ENCODE assay signal across 33 cellular contexts in genomic region chr11:6850526-6850925, GRCh38. TPM values are rescaled to one million over a fixed set of nuclear protein-coding genes. Genes with fewer than 3 reads are reported as not detected.
"Had no signal": no experiment of that assay in that cellular context is flagged by ENCODE, and none has a peak within 500 bp of the region (broad histone marks: within the 10 kb centered on the region; RNA-seq: fewer than 3 reads in every experiment).

No MANE protein-coding gene starts in this region.

- FAIRE-seq: K562 had no signal

- ATAC-seq: activated T-cell treated with anti-CD3 and anti-CD28 coated beads, Interleukin-2, amount 50 U/mL, for 72 hours; K562; Panc1; T-cell had no signal

- DNase-seq: activated CD4-positive, alpha-beta memory T cell treated with anti-CD3 and anti-CD28 coated beads, Interleukin-2, amount 10 ng/mL, durations not matched to agents 7 days and 5 days; activated CD4-positive, alpha-beta T cell treated with anti-CD3 and anti-CD28 coated beads, Interleukin-2, amount 10 ng/mL, durations not matched to agents 7 days and 5 days; activated CD4-positive, CD25-positive, alpha-beta regulatory T cell; activated gamma-delta T cell treated with Interleukin-2 at 50 U/mL for 16 hours; activated naive CD4-positive, alpha-beta T cell treated with anti-CD3 and anti-CD28 coated beads, Interleukin-2, amount 10 ng/mL, durations not matched to agents 7 days and 5 days; activated naive CD8-positive, alpha-beta T cell treated with anti-CD3 and anti-CD28 coated beads for 36 hours; activated T-cell treated with anti-CD3 and anti-CD28 coated beads, Interleukin-2, amount 50 U/mL, for 72 hours; brain microvascular endothelial cell; cerebellar nuclear complex; Karpas-422; MM.1S; NCI-H1092 treated with DMSO at 0.1 percent for 48 hours; NCI-H1417 treated with DMSO at 0.1 percent for 48 hours; NCI-H1694; NCI-H2029; NCI-H2107; NCI-H2171 treated with DMSO at 0.1 percent for 48 hours; NCI-H345; NCI-H510A; NCI-H526 treated with DMSO at 0.1 percent for 48 hours; NCI-H82; NK-92 treated with Interleukin-12 subunit alpha and Interleukin-12 subunit beta, amount 100 ng/mL, for 24 hours; OCI-M1; Right ventricle myocardium superior; T-cell; T-helper 2 cell; T1000 had no signal

RNA-seq across cellular contexts. Expression of gene OR10A5, which starts 5.0 kb away (rescaled TPM):
- total RNA-seq: activated CD4-positive, alpha-beta memory T cell treated with anti-CD3 and anti-CD28 coated beads, Interleukin-2, amount 10 ng/mL, durations not matched to agents 7 days and 5 days; activated CD4-positive, alpha-beta T cell treated with anti-CD3 and anti-CD28 coated beads, Interleukin-2, amount 10 ng/mL, durations not matched to agents 7 days and 5 days; activated CD8-positive, alpha-beta memory T cell treated with anti-CD3 and anti-CD28 coated beads for 36 hours; activated naive CD8-positive, alpha-beta T cell treated with anti-CD3 and anti-CD28 coated beads for 36 hours; activated T-cell treated with anti-CD3 and anti-CD28 coated beads, Interleukin-2, amount 50 U/mL, for 72 hours; activated T-helper 2 cell treated with anti-CD3 and anti-CD28 coated beads, Interferon-gamma antibody, Interleukin-2, Interleukin-4, amounts not matched to agents 10 μg/mL and 5 μg/mL and 100 μg/mL, durations not matched to agents 14 hours and 24 hours and 36 hours; cardiac septum; K562; Right ventricle myocardium superior; SK-MEL-5; T-cell had no signal

RNA-seq across cellular contexts. Expression of gene OR10A2, which starts 12.3 kb away (rescaled TPM):
- total RNA-seq: activated CD4-positive, alpha-beta memory T cell treated with anti-CD3 and anti-CD28 coated beads, Interleukin-2, amount 10 ng/mL, durations not matched to agents 7 days and 5 days; activated CD4-positive, alpha-beta T cell treated with anti-CD3 and anti-CD28 coated beads, Interleukin-2, amount 10 ng/mL, durations not matched to agents 7 days and 5 days; activated CD8-positive, alpha-beta memory T cell treated with anti-CD3 and anti-CD28 coated beads for 36 hours; activated naive CD8-positive, alpha-beta T cell treated with anti-CD3 and anti-CD28 coated beads for 36 hours; activated T-cell treated with anti-CD3 and anti-CD28 coated beads, Interleukin-2, amount 50 U/mL, for 72 hours; cardiac septum; K562; Right ventricle myocardium superior; SK-MEL-5; T-cell had no signal

RNA-seq across cellular contexts. Expression of gene OR10A4, which starts 25.9 kb away (rescaled TPM):
- total RNA-seq: activated CD4-positive, alpha-beta memory T cell treated with anti-CD3 and anti-CD28 coated beads, Interleukin-2, amount 10 ng/mL, durations not matched to agents 7 days and 5 days; activated CD4-positive, alpha-beta T cell treated with anti-CD3 and anti-CD28 coated beads, Interleukin-2, amount 10 ng/mL, durations not matched to agents 7 days and 5 days; activated CD8-positive, alpha-beta memory T cell treated with anti-CD3 and anti-CD28 coated beads for 36 hours; activated naive CD8-positive, alpha-beta T cell treated with anti-CD3 and anti-CD28 coated beads for 36 hours; activated T-cell treated with anti-CD3 and anti-CD28 coated beads, Interleukin-2, amount 50 U/mL, for 72 hours; activated T-helper 2 cell treated with anti-CD3 and anti-CD28 coated beads, Interferon-gamma antibody, Interleukin-2, Interleukin-4, amounts not matched to agents 10 μg/mL and 5 μg/mL and 100 μg/mL, durations not matched to agents 14 hours and 24 hours and 36 hours; cardiac septum; K562; Right ventricle myocardium superior; SK-MEL-5; T-cell had no signal

RNA-seq across cellular contexts. Expression of gene OR2D2, which starts 41.8 kb away (rescaled TPM):
- total RNA-seq: activated CD4-positive, alpha-beta memory T cell treated with anti-CD3 and anti-CD28 coated beads, Interleukin-2, amount 10 ng/mL, durations not matched to agents 7 days and 5 days; activated CD4-positive, alpha-beta T cell treated with anti-CD3 and anti-CD28 coated beads, Interleukin-2, amount 10 ng/mL, durations not matched to agents 7 days and 5 days; activated CD8-positive, alpha-beta memory T cell treated with anti-CD3 and anti-CD28 coated beads for 36 hours; activated naive CD8-positive, alpha-beta T cell treated with anti-CD3 and anti-CD28 coated beads for 36 hours; cardiac septum; Right ventricle myocardium superior; SK-MEL-5; T-cell had no signal

RNA-seq across cellular contexts. Expression of gene OR6A2, which starts 51.0 kb away (rescaled TPM):
- total RNA-seq: activated CD4-positive, alpha-beta memory T cell treated with anti-CD3 and anti-CD28 coated beads, Interleukin-2, amount 10 ng/mL, durations not matched to agents 7 days and 5 days; activated CD4-positive, alpha-beta T cell treated with anti-CD3 and anti-CD28 coated beads, Interleukin-2, amount 10 ng/mL, durations not matched to agents 7 days and 5 days; cardiac septum; Right ventricle myocardium superior had no signal
